In the genomic region with DNA sequence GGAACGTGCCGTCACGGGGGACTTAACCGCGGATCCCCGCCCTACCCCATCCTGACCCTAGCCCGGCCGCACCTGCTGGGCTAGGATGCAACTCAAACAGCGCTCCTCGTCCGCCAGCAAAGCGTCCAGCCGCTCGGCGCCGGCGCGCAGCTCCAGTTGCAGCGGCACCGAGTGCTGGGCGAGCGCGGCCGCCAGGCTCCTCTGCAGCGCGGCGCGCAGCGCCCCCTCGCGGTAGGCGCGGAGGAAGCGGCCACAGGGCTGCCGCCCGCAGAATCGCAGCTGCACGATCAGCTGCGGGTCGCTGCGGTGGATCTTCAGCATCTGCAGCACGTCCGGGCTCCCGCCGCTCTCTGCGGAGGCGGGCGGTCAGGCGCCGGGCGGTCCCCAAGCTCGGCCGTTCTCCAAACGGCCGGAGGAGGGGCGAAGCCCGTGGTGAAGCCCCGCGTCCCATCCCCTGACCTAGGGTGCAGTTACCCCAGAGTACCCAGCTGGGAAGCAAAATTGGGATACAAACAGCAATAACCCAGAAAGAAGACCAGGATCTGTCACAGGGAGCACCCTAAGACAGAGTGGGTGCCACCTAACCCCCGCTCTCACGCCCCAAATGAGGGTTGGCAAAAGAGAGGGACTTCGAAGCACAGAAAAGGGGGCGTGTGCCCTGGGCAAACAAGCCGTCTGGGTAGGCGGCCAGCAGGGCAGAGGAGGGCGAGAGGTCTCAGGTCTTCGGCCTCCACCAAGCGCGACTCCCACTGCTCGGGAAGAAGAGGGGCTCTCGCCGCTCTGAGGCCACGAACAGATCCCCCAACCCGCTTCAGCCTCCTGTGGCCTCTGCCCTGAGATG, we compare ENCODE assay signal across 8 cellular contexts. TPM values are rescaled to one million over a fixed set of nuclear protein-coding genes. Genes with fewer than 3 reads are reported as not detected.
DNase-seq lines count a peak whose midpoint lies in the region; ATAC-seq and TF ChIP-seq lines count a peak whose summit lies in the region.

No MANE protein-coding gene starts in this region.

- 0 out of 2 replicates have a peak, but pooled peaks cover 4% of the 10 kb centered on the region for H3K79me2 ChIP-seq in GM23248 (ENCODE audit: insufficient read depth)

- TF ChIP-seq CTCF in AG09309 (IDR thresholded peaks at IDR 0.05; ENCODE audit: control insufficient read depth, insufficient read depth, low read depth, low read length, missing control alignments) (peak; percentile 63), dorsolateral prefrontal cortex (IDR thresholded peaks at IDR 0.05 in 54 of 56, conservative IDR thresholded peaks at IDR 0.05 in 2 of 56; ENCODE audit: low read depth in 1 of 56, partially characterized antibody in 56 of 56) (peak; percentile 78 to 100 (median 96)), lower lobe of right lung (IDR thresholded peaks at IDR 0.05) (peak; percentile 99)

- H3K9ac ChIP-seq in GM23248 = no peak overlapping the region

- DNase-seq in AG09309 (ENCODE audit: low read depth) = no peak
- DNase-seq in GM23248 = peak; percentile 90
- peak; percentile 35 for DNase-seq in NCI-H526 treated with DMSO at 0.1 percent for 48 hours (lab: John Stamatoyannopoulos, UW)
- DNase-seq in activated CD4-positive, alpha-beta T cell treated with anti-CD3 and anti-CD28 coated beads, Interleukin-2, amount 50 U/mL, for 4 hours = peak; percentile 66 to 68
- DNase-seq in dorsolateral prefrontal cortex = peak; percentile 61 to 92 (median 76)
- peak; percentile 85 for DNase-seq in lower lobe of right lung
- DNase-seq in stimulated activated CD4-positive, alpha-beta T cell treated with anti-CD3 and anti-CD28 coated beads, TNF-alpha, amount 100 ng/mL, for 48 hours (ENCODE audit: low read depth in 3 of 3) = peak in 2 of 3 donors; percentile 61 to 71

- in situ Hi-C loops in GM23248 (cut with MboI) = loop anchor here (25.0 kb wide), 1 partner anchor 193 kb away; a partner anchor contains a TSS

- H3K4me2 ChIP-seq in GM23248 (ENCODE audit: unreplicated experiment) = peak overlapping the region; percentile 73

- H3F3A ChIP-seq in GM23248 (ENCODE audit: insufficient read depth) = peaks cover 16% of the 10 kb centered on the region; the same call in 1 of the 2 replicates

- intact Hi-C loops in dorsolateral prefrontal cortex (cut with DNase I) (loop anchor here (2.0 to 5.0 kb wide), 6 partner anchors 47 to 208 kb away; a partner anchor contains a TSS), lower lobe of right lung (cut with DNase I) (loop anchor here (10.0 kb wide), 1 partner anchor 181 kb away; no protein-coding TSS in a partner anchor)

- H3K27ac ChIP-seq in GM23248 = no peak overlapping the region
- H3K27ac ChIP-seq in dorsolateral prefrontal cortex = peak overlapping the region in 41 of 59 donors; percentile 4 to 79 (median 55)
- H3K27ac ChIP-seq in lower lobe of right lung = no peak overlapping the region

- no peaks in the 10 kb centered on the region for H4K20me1 ChIP-seq in GM23248 (ENCODE audit: insufficient read depth)

- 14% methylated on average over 72 to 74 of the region's 74 CpGs for WGBS in GM23248 (ENCODE audit: low coverage in 1 of 2, low lambda C conversion rate in 2 of 2, missing lambda C conversion rate in 2 of 2), 2 experiments

- H3K36me3 ChIP-seq in GM23248 (ENCODE audit: low read depth) (no peaks in the 10 kb centered on the region), lower lobe of right lung (peaks cover 4% of the 10 kb centered on the region)

- H2AFZ ChIP-seq in GM23248 = no peak overlapping the region

- H3K27me3 ChIP-seq in GM23248 (replicated peaks; ENCODE audit: insufficient read depth) (no peaks in the 10 kb centered on the region), dorsolateral prefrontal cortex (no peaks in the 10 kb centered on the region), lower lobe of right lung (ENCODE audit: low read depth) (peaks cover 5% of the 10 kb centered on the region)

- 0 out of 2 replicates have a peak, but pooled peaks cover 5% of the 10 kb centered on the region for H3K4me1 ChIP-seq in GM23248 (ENCODE audit: insufficient read depth)
- peaks cover 33% of the 10 kb centered on the region for H3K4me1 ChIP-seq in lower lobe of right lung

- peak overlapping the region; percentile 17 for H3K4me3 ChIP-seq in AG09309 (ENCODE audit: control insufficient read depth, low read depth, low read length)
- peak overlapping the region; percentile 50 for H3K4me3 ChIP-seq in GM23248
- peak overlapping the region; percentile 27 to 70 (median 54) for H3K4me3 ChIP-seq in dorsolateral prefrontal cortex
- no peak overlapping the region for H3K4me3 ChIP-seq in lower lobe of right lung

- no peaks in the 10 kb centered on the region for H3K9me2 ChIP-seq in GM23248 (ENCODE audit: insufficient read depth)

- H3K9me3 ChIP-seq in GM23248 (ENCODE audit: low read depth) = no peaks in the 10 kb centered on the region
- no peaks in the 10 kb centered on the region for H3K9me3 ChIP-seq in lower lobe of right lung

- ATAC-seq in lower lobe of right lung (peak; percentile 62 to 75), GM21447 (IDR thresholded peaks at IDR 0.05; ENCODE audit: unreplicated experiment) (no peak)

RNA-seq across cellular contexts. Expression of a gene that starts 4.2 kb away (rescaled TPM):
- total RNA-seq in GM23248 (2014; rRNA removed; shearing (Covaris generic)) = 44.6 and 46.2 TPM in 2 replicates
- polyA plus RNA-seq in GM23248 (2016; fragmentation: Nextera tagmentation; extraction: Ambion mirVana) = 25.9 and 28.1 TPM in 2 replicates
- total RNA-seq in dorsolateral prefrontal cortex (10 to 100 TPM in 84 of 120 experiments, 1 to 10 TPM in 36; 5.6 to 19.5 (median 11.5) TPM), lower lobe of right lung (28.4 TPM)

RNA-seq across cellular contexts. Expression of a gene that starts 4.2 kb away (rescaled TPM):
- total RNA-seq in GM23248 (2014; rRNA removed; shearing (Covaris generic)) = 22.5 and 24.0 TPM in 2 replicates
- polyA plus RNA-seq in GM23248 (2016; fragmentation: Nextera tagmentation; extraction: Ambion mirVana) = 9.8 and 10.3 TPM in 2 replicates
- total RNA-seq in dorsolateral prefrontal cortex = 10 to 100 TPM in 61 of 120 experiments, 1 to 10 TPM in 59; 3.8 to 25.4 (median 10.2) TPM
- total RNA-seq in lower lobe of right lung = 32.9 TPM

RNA-seq across cellular contexts. Expression of a gene that starts 4.7 kb away (rescaled TPM):
- 73.2 and 88.0 TPM in 2 replicates for total RNA-seq in GM23248 (2014; rRNA removed; shearing (Covaris generic))
- polyA plus RNA-seq in GM23248 (2016; fragmentation: Nextera tagmentation; extraction: Ambion mirVana) = 24.3 and 24.8 TPM in 2 replicates
- 10 to 100 TPM in 75 of 120 experiments, 1 to 10 TPM in 45; 4.8 to 23.7 (median 10.6) TPM for total RNA-seq in dorsolateral prefrontal cortex
- total RNA-seq in lower lobe of right lung = 13.5 TPM

RNA-seq across cellular contexts. Expression of a gene that starts 9.0 kb away (rescaled TPM):
- total RNA-seq in GM23248 (2014; rRNA removed; shearing (Covaris generic)) = 6.4 and 10.8 TPM in 2 replicates
- polyA plus RNA-seq in GM23248 (2016; fragmentation: Nextera tagmentation; extraction: Ambion mirVana) = 1.8 and 3.0 TPM in 2 replicates
- total RNA-seq in dorsolateral prefrontal cortex (100 to 1,000 TPM in 95 of 120 experiments, 10 to 100 TPM in 25; 73.3 to 206 (median 120) TPM), lower lobe of right lung (76.3 TPM)

RNA-seq across cellular contexts. Expression of a gene that starts 14.8 kb away (rescaled TPM):
- 31.0 and 51.1 TPM in 2 replicates for total RNA-seq in GM23248 (2014; rRNA removed; shearing (Covaris generic))
- 20.3 TPM in 2 replicates for polyA plus RNA-seq in GM23248 (2016; fragmentation: Nextera tagmentation; extraction: Ambion mirVana)
- total RNA-seq in dorsolateral prefrontal cortex (10 to 100 TPM; 23.0 to 67.7 (median 36.8) TPM), lower lobe of right lung (55.6 TPM)

Comparison
In these comparisons a context has a peak if more than half of its experiments do, and no peak if none do; other contexts are left out.
1. H3K27ac ChIP-seq: peak in dorsolateral prefrontal cortex (41 of 59); none in GM23248 (single experiment) and lower lobe of right lung (single experiment).
2. Peak in every context shown above with its lines, with median percentiles within 50 percentile points of each other: CTCF ChIP-seq.